Comparison of ENCODE assay signal across 8 cellular contexts in the genomic region with DNA sequence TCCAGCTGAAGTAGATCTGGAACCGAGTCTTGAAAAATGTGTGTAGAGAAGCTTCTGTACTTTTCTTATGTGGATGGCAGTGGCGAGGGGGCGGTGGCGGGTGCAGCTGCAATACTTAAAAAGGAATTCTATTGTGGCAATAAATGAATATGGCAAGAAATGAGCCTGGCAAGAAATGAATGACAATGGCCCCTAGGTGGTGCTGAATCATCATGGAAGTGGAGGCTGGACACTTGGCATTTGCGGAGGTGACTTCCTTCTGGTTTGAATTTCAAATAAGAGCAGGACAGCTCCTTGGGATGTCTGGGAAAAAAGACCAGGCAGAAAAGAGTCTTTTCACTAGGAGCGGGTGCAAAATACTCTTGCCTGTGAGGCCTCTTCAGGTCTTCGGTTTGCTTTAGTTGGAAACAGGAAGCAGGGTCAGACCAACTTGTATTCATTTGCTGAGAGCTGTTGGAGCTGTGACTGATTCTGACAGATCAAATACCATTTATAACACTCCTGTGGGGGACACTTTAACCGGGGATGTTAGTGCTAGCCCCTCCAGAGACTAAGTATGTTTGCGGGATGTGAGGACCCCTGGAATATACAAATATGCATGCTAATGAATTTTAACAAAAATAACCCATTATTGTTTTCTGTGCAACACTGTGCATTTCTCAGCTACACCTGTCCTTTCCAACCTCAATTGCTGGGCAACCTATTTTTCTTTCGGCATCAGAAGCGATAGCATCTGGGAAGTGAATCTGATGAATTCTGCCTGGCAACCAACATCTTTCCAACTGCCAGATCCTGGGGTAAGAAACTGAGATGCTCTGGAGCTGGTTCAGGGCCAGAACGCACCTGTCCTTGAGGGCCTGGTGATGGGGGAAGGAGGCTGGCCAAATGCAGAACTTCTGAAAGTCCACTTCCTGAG. TPM values are rescaled to one million over a fixed set of nuclear protein-coding genes. Genes with fewer than 3 reads are reported as not detected.
DNase-seq lines count a peak whose midpoint lies in the region; ATAC-seq, FAIRE-seq and TF ChIP-seq lines count a peak whose summit lies in the region.

No MANE protein-coding gene starts in this region.

- ATAC-seq in HG03139 (IDR thresholded peaks at IDR 0.05; ENCODE audit: unreplicated experiment) = peak; percentile 48
- ATAC-seq in stimulated activated naive B cell treated with anti-CD40 and anti-IgM and Interleukin-4, amounts not matched to agents 10 μg/mL and 1 μg/mL and 100 μg/mL, for 72 hours (replicated peaks) = peak; percentile 60 to 71

- TF ChIP-seq POLR2A in GM12892 (IDR thresholded peaks at IDR 0.05; ENCODE audit: low read depth, low read length) = no peak

- intact Hi-C loops in activated CD4-positive, alpha-beta T cell treated with anti-CD3 and anti-CD28 coated beads, Interleukin-2, amount 10 ng/mL, durations not matched to agents 24 days and 14 days (cut with micrococcal nuclease) = loop anchor here (1.0 to 5.0 kb wide), 3 partner anchors 182 to 673 kb away; no protein-coding TSS in a partner anchor

- peak overlapping the region; percentile 12 for H3K27ac Mint-ChIP-seq in activated CD4-positive, alpha-beta T cell treated with anti-CD3 and anti-CD28 coated beads, Interleukin-2, amount 10 ng/mL, durations not matched to agents 24 days and 14 days
- H3K27ac Mint-ChIP-seq in stimulated activated naive B cell treated with anti-CD40 and anti-IgM and Interleukin-4, amounts not matched to agents 10 μg/mL and 1 μg/mL and 100 μg/mL, for 72 hours = no peak overlapping the region

- H3K36me3 Mint-ChIP-seq in activated CD4-positive, alpha-beta T cell treated with anti-CD3 and anti-CD28 coated beads, Interleukin-2, amount 10 ng/mL, durations not matched to agents 24 days and 14 days (ENCODE audit: low read depth) = no peaks in the 10 kb centered on the region
- peaks cover 8 to 36% of the 10 kb centered on the region in 2 donors for H3K36me3 Mint-ChIP-seq in stimulated activated naive B cell treated with anti-CD40 and anti-IgM and Interleukin-4, amounts not matched to agents 10 μg/mL and 1 μg/mL and 100 μg/mL, for 72 hours

- peaks cover 20% of the 10 kb centered on the region for H3K4me1 Mint-ChIP-seq in activated CD4-positive, alpha-beta T cell treated with anti-CD3 and anti-CD28 coated beads, Interleukin-2, amount 10 ng/mL, durations not matched to agents 24 days and 14 days
- H3K4me1 Mint-ChIP-seq in stimulated activated naive B cell treated with anti-CD40 and anti-IgM and Interleukin-4, amounts not matched to agents 10 μg/mL and 1 μg/mL and 100 μg/mL, for 72 hours = peaks cover 12 to 17% of the 10 kb centered on the region in 2 donors

- H3K4me3 Mint-ChIP-seq in activated CD4-positive, alpha-beta T cell treated with anti-CD3 and anti-CD28 coated beads, Interleukin-2, amount 10 ng/mL, durations not matched to agents 24 days and 14 days = peak overlapping the region; percentile 69
- peak overlapping the region in 1 of 2 donors; percentile 75 for H3K4me3 Mint-ChIP-seq in stimulated activated naive B cell treated with anti-CD40 and anti-IgM and Interleukin-4, amounts not matched to agents 10 μg/mL and 1 μg/mL and 100 μg/mL, for 72 hours

- DNase-seq in A172 (ENCODE audit: low spot score) (peak; percentile 73), GM12892 (ENCODE audit: insufficient read length) (peak; percentile 12), NCI-H226 (peak; percentile 4), medulla oblongata (ENCODE audit: extremely low spot score) (peak; percentile 93)
- DNase-seq in activated CD4-positive, alpha-beta T cell treated with anti-CD3 and anti-CD28 coated beads, Interleukin-2, amount 10 ng/mL, durations not matched to agents 24 days and 14 days = peak; percentile 86
- DNase-seq in effector CD4-positive, alpha-beta T cell = peak; percentile 9
- peak; percentile 21 for DNase-seq in stimulated activated naive B cell treated with anti-CD40 and anti-IgM and Interleukin-4, amounts not matched to agents 10 μg/mL and 1 μg/mL and 100 μg/mL, for 72 hours

- peak; percentile 80 for FAIRE-seq in GM12892 (lab: Jason Lieb, UNC)

- H3K27me3 Mint-ChIP-seq in activated CD4-positive, alpha-beta T cell treated with anti-CD3 and anti-CD28 coated beads, Interleukin-2, amount 10 ng/mL, durations not matched to agents 24 days and 14 days = no peaks in the 10 kb centered on the region
- H3K27me3 Mint-ChIP-seq in stimulated activated naive B cell treated with anti-CD40 and anti-IgM and Interleukin-4, amounts not matched to agents 10 μg/mL and 1 μg/mL and 100 μg/mL, for 72 hours = no peaks in the 10 kb centered on the region

- no peaks in the 10 kb centered on the region for H3K9me3 Mint-ChIP-seq in activated CD4-positive, alpha-beta T cell treated with anti-CD3 and anti-CD28 coated beads, Interleukin-2, amount 10 ng/mL, durations not matched to agents 24 days and 14 days
- H3K9me3 Mint-ChIP-seq in stimulated activated naive B cell treated with anti-CD40 and anti-IgM and Interleukin-4, amounts not matched to agents 10 μg/mL and 1 μg/mL and 100 μg/mL, for 72 hours = no peaks in the 10 kb centered on the region

RNA-seq across cellular contexts. Expression of a gene that starts 35.4 kb away (rescaled TPM):
- 62.4 and 77.4 TPM in 2 replicates for total RNA-seq in A172 (2014; rRNA removed; shearing (Covaris generic))
- polyA plus RNA-seq in GM12892 (2012; ENCODE audit: missing spikeins) = 26.4 TPM
- total RNA-seq in activated CD4-positive, alpha-beta T cell treated with anti-CD3 and anti-CD28 coated beads, Interleukin-2, amount 10 ng/mL, durations not matched to agents 24 days and 14 days = 39.1 and 39.2 TPM in 2 replicates

RNA-seq across cellular contexts. Expression of a gene that starts 35.6 kb away (rescaled TPM):
- 5.4 and 9.2 TPM in 2 replicates for total RNA-seq in A172 (2014; rRNA removed; shearing (Covaris generic))
- 0.74 TPM for polyA plus RNA-seq in GM12892 (2012; ENCODE audit: missing spikeins)
- total RNA-seq in activated CD4-positive, alpha-beta T cell treated with anti-CD3 and anti-CD28 coated beads, Interleukin-2, amount 10 ng/mL, durations not matched to agents 24 days and 14 days = 0.12 and 0.47 TPM in 2 replicates

Comparison
In these comparisons a context has a peak if more than half of its experiments do, and no peak if none do; other contexts are left out.
1. Peak in every context shown above with its lines: DNase-seq and ATAC-seq.
2. DNase-seq: peak in every context shown above with its lines; median percentile 93 in medulla oblongata; 86 in activated CD4-positive, alpha-beta T cell treated with anti-CD3 and anti-CD28 coated beads, Interleukin-2, amount 10 ng/mL, durations not matched to agents 24 days and 14 days; 73 in A172; 21 in stimulated activated naive B cell treated with anti-CD40 and anti-IgM and Interleukin-4, amounts not matched to agents 10 μg/mL and 1 μg/mL and 100 μg/mL, for 72 hours; 12 in GM12892; 9 in effector CD4-positive, alpha-beta T cell; 4 in NCI-H226.